ENCODE assay signal across 8 cellular contexts in genomic region chr19:50669319-50670101, GRCh38. TPM values are rescaled to one million over a fixed set of nuclear protein-coding genes. Genes with fewer than 3 reads are reported as not detected.
DNase-seq lines count a peak whose midpoint lies in the region; ATAC-seq and TF ChIP-seq lines count a peak whose summit lies in the region.

No MANE protein-coding gene starts in this region.

- H3K27ac ChIP-seq in WERI-Rb-1: no peak overlapping the region

- intact Hi-C loops in Caco-2 (cut with micrococcal nuclease; ENCODE audit: unreplicated experiment): no loop called here

- peak in 1 of 2 experiments; percentile 47 for DNase-seq in Caco-2
- DNase-seq in HuH-7 (ENCODE audit: low spot score): peak; percentile 58
- DNase-seq in WERI-Rb-1: peak; percentile 58
- peak; percentile 6 to 15 (median 10) for DNase-seq in effector memory CD8-positive, alpha-beta T cell
- DNase-seq in pons (ENCODE audit: low spot score): peak; percentile 17
- no peak for DNase-seq in NCI-H524 treated with DMSO at 0.1 percent for 48 hours (lab: John Stamatoyannopoulos, UW)

- H3K27me3 ChIP-seq in Caco-2 (replicated peaks; ENCODE audit: control insufficient read depth, insufficient read depth, low read length) (no peaks in the 10 kb centered on the region), WERI-Rb-1 (ENCODE audit: insufficient read depth, low read depth, severe bottlenecking) (no peaks in the 10 kb centered on the region)

- peaks cover 11% of the 10 kb centered on the region for H3K4me1 Mint-ChIP-seq in Caco-2 (ENCODE audit: low read depth, unreplicated experiment)
- no peaks in the 10 kb centered on the region for H3K4me1 Mint-ChIP-seq in effector memory CD8-positive, alpha-beta T cell (ENCODE audit: low read depth in 2 of 2)
- H3K4me1 Mint-ChIP-seq in stimulated activated memory B cell treated with anti-CD40 and anti-IgM and Interleukin-4, amounts not matched to agents 10 μg/mL and 1 μg/mL and 100 μg/mL, for 72 hours: no peaks in the 10 kb centered on the region

- ATAC-seq in effector memory CD8-positive, alpha-beta T cell (replicated peaks): no peak
- ATAC-seq in stimulated activated memory B cell treated with anti-CD40 and anti-IgM and Interleukin-4, amounts not matched to agents 10 μg/mL and 1 μg/mL and 100 μg/mL, for 72 hours: no peak
- no peak for ATAC-seq in GM21723 (IDR thresholded peaks at IDR 0.05; ENCODE audit: unreplicated experiment)

- peaks cover 5% of the 10 kb centered on the region; the same call in 1 of the 2 replicates for H3K9me3 ChIP-seq in Caco-2
- no peaks in the 10 kb centered on the region for H3K9me3 ChIP-seq in WERI-Rb-1 (ENCODE audit: severe bottlenecking)

- H3K36me3 Mint-ChIP-seq in Caco-2 (ENCODE audit: insufficient read depth, unreplicated experiment): no peaks in the 10 kb centered on the region
- no peaks in the 10 kb centered on the region for H3K36me3 Mint-ChIP-seq in effector memory CD8-positive, alpha-beta T cell (ENCODE audit: insufficient read depth)
- H3K36me3 Mint-ChIP-seq in stimulated activated memory B cell treated with anti-CD40 and anti-IgM and Interleukin-4, amounts not matched to agents 10 μg/mL and 1 μg/mL and 100 μg/mL, for 72 hours: no peaks in the 10 kb centered on the region

- no peak overlapping the region for H3K4me3 ChIP-seq in Caco-2 (ENCODE audit: low read depth, low read length)
- H3K4me3 ChIP-seq in WERI-Rb-1 (ENCODE audit: low read depth, low read length): no peak overlapping the region

- no peak overlapping the region for H3K27ac Mint-ChIP-seq in Caco-2 (ENCODE audit: unreplicated experiment)
- H3K27ac Mint-ChIP-seq in effector memory CD8-positive, alpha-beta T cell: no peak overlapping the region
- no peak overlapping the region for H3K27ac Mint-ChIP-seq in stimulated activated memory B cell treated with anti-CD40 and anti-IgM and Interleukin-4, amounts not matched to agents 10 μg/mL and 1 μg/mL and 100 μg/mL, for 72 hours

- POLR2A ChIA-PET in Caco-2 (lab: Charles Lee): no interaction called here

- H3K36me3 ChIP-seq in Caco-2 (ENCODE audit: control insufficient read depth, insufficient read depth, low read length): no peaks in the 10 kb centered on the region
- H3K36me3 ChIP-seq in WERI-Rb-1: peaks cover 20% of the 10 kb centered on the region

- no TSS peak for BruUV-seq in Caco-2 (replicated peaks; lab: Mats Ljungman, UMichigan)

- H3K4me1 ChIP-seq in Caco-2: no peaks in the 10 kb centered on the region

- H3K4me3 Mint-ChIP-seq in Caco-2 (ENCODE audit: unreplicated experiment): no peak overlapping the region
- no peak overlapping the region for H3K4me3 Mint-ChIP-seq in effector memory CD8-positive, alpha-beta T cell
- no peak overlapping the region for H3K4me3 Mint-ChIP-seq in stimulated activated memory B cell treated with anti-CD40 and anti-IgM and Interleukin-4, amounts not matched to agents 10 μg/mL and 1 μg/mL and 100 μg/mL, for 72 hours

- H3K27me3 Mint-ChIP-seq in Caco-2 (ENCODE audit: insufficient read depth, unreplicated experiment): peaks cover 18% of the 10 kb centered on the region
- H3K27me3 Mint-ChIP-seq in effector memory CD8-positive, alpha-beta T cell: peaks cover 48 to 73% of the 10 kb centered on the region in 2 donors
- H3K27me3 Mint-ChIP-seq in stimulated activated memory B cell treated with anti-CD40 and anti-IgM and Interleukin-4, amounts not matched to agents 10 μg/mL and 1 μg/mL and 100 μg/mL, for 72 hours: peaks cover 75% of the 10 kb centered on the region

- CTCF ChIA-PET in Caco-2 (lab: Charles Lee): interaction anchor here (0.8 to 1.1 kb wide), 3 partner anchors 34 to 132 kb away, joined by 3 to 6 read pairs (median 4); no protein-coding TSS in a partner anchor

- H3K9me3 Mint-ChIP-seq in Caco-2 (ENCODE audit: unreplicated experiment): no peaks in the 10 kb centered on the region
- H3K9me3 Mint-ChIP-seq in effector memory CD8-positive, alpha-beta T cell: no peaks in the 10 kb centered on the region
- no peaks in the 10 kb centered on the region for H3K9me3 Mint-ChIP-seq in stimulated activated memory B cell treated with anti-CD40 and anti-IgM and Interleukin-4, amounts not matched to agents 10 μg/mL and 1 μg/mL and 100 μg/mL, for 72 hours

- peak; percentile 65 to 87 for TF ChIP-seq CTCF in Caco-2 (IDR thresholded peaks at IDR 0.05; ENCODE audit: insufficient read depth in 1 of 2, low read depth in 1 of 2, low read length in 1 of 2, severe bottlenecking in 1 of 2, unreplicated experiment in 1 of 2)
- peak; percentile 71 for TF ChIP-seq CTCF in WERI-Rb-1 (IDR thresholded peaks at IDR 0.05; ENCODE audit: low read depth, low read length)

RNA-seq across cellular contexts. Expression of gene C19orf81, which starts 20.3 kb away (rescaled TPM):
- total RNA-seq in Caco-2 (2022): 0.41 TPM in 1 of 2 replicates, not detected in the other

RNA-seq across cellular contexts. Expression of gene SYT3, which starts 29.8 kb away (rescaled TPM):
- total RNA-seq in Caco-2 (2022): 0.41 and 0.70 TPM in 2 replicates

RNA-seq across cellular contexts. Expression of gene SHANK1, which starts 50.1 kb away (rescaled TPM):
- total RNA-seq in Caco-2 (2022): not detected in 2 replicates

RNA-seq across cellular contexts. Expression of gene CLEC11A, which starts 53.7 kb away (rescaled TPM):
- total RNA-seq in Caco-2 (2022): 0.51 and 1.1 TPM in 2 replicates
